ENCODE assay signal across 8 cellular contexts in genomic region chr3:108818404-108818803, GRCh38. TPM values are rescaled to one million over a fixed set of nuclear protein-coding genes. Genes with fewer than 3 reads are reported as not detected.
DNase-seq lines count a peak whose midpoint lies in the region; ATAC-seq and TF ChIP-seq lines count a peak whose summit lies in the region.

No MANE protein-coding gene starts in this region.

- 30% methylated on average over 2 of the region's 2 CpGs for WGBS in mammary epithelial cell (ENCODE audit: low coverage, missing lambda C conversion rate)

- H3K79me2 ChIP-seq in mammary epithelial cell (ENCODE audit: insufficient read depth, low read length): no peaks in the 10 kb centered on the region

- H3K4me1 ChIP-seq in mammary epithelial cell (ENCODE audit: insufficient read depth, low read length): no peaks in the 10 kb centered on the region

- no peaks in the 10 kb centered on the region for H3K9me3 ChIP-seq in mammary epithelial cell (replicated peaks; ENCODE audit: insufficient read depth, low read length)

- H3K4me3 ChIP-seq in mammary epithelial cell (replicated peaks in 1 of 3; ENCODE audit: insufficient read depth in 1 of 3, low read depth in 2 of 3, low read length in 3 of 3): no peak overlapping the region

- H3K4me2 ChIP-seq in mammary epithelial cell (ENCODE audit: insufficient read depth, low read depth, low read length): no peak overlapping the region

- DNase-seq in ELF-1 (ENCODE audit: low read depth, low spot score) (peak; percentile 64), HuH-7 (ENCODE audit: low spot score) (peak; percentile 5), mammary epithelial cell (peak; percentile 27)
- DNase-seq in stimulated activated CD4-positive, alpha-beta T cell treated with anti-CD3 and anti-CD28 coated beads, Interleukin-15, amount 100 ng/mL, for 48 hours (ENCODE audit: low read depth in 2 of 2): peak; percentile 41 to 47

- no peak overlapping the region for H2AFZ ChIP-seq in mammary epithelial cell (ENCODE audit: low read depth, low read length)

- peaks cover 6% of the 10 kb centered on the region for H3K9me3 Mint-ChIP-seq in T-helper 1 cell treated with Interleukin-12 subunit alpha and Interleukin-12 subunit beta and Interleukin-4 antibody, amounts not matched to agents 30 μg/mL and 1 μg/mL, for 36 hours

- no peaks in the 10 kb centered on the region for H3K27me3 Mint-ChIP-seq in T-helper 1 cell treated with Interleukin-12 subunit alpha and Interleukin-12 subunit beta and Interleukin-4 antibody, amounts not matched to agents 30 μg/mL and 1 μg/mL, for 36 hours (ENCODE audit: low read depth)

- H3K36me3 Mint-ChIP-seq in T-helper 1 cell treated with Interleukin-12 subunit alpha and Interleukin-12 subunit beta and Interleukin-4 antibody, amounts not matched to agents 30 μg/mL and 1 μg/mL, for 36 hours (ENCODE audit: low read depth): no peaks in the 10 kb centered on the region

- CTCF ChIA-PET in mammary epithelial cell (lab: Charles Lee; ENCODE audit: low non-redundant PET): interaction anchor here (0.6 kb wide), 1 partner anchor 151 kb away, joined by 10 read pairs; no protein-coding TSS in a partner anchor

- H3K27ac Mint-ChIP-seq in T-helper 1 cell treated with Interleukin-12 subunit alpha and Interleukin-12 subunit beta and Interleukin-4 antibody, amounts not matched to agents 30 μg/mL and 1 μg/mL, for 36 hours: peak overlapping the region; percentile 13

- H3K27me3 ChIP-seq in mammary epithelial cell (ENCODE audit: insufficient read depth, low read length): peaks cover 2% of the 10 kb centered on the region

- peak overlapping the region; percentile 14 for H3K4me3 Mint-ChIP-seq in T-helper 1 cell treated with Interleukin-12 subunit alpha and Interleukin-12 subunit beta and Interleukin-4 antibody, amounts not matched to agents 30 μg/mL and 1 μg/mL, for 36 hours

- dilution Hi-C loops in mammary epithelial cell (cut with HindIII; ENCODE audit: low sequenced_read_pairs): no loop called here

- H3K4me1 Mint-ChIP-seq in T-helper 1 cell treated with Interleukin-12 subunit alpha and Interleukin-12 subunit beta and Interleukin-4 antibody, amounts not matched to agents 30 μg/mL and 1 μg/mL, for 36 hours (ENCODE audit: low read depth): peaks cover 26% of the 10 kb centered on the region

- ATAC-seq in GM21515 (IDR thresholded peaks at IDR 0.05; ENCODE audit: unreplicated experiment) (peak; percentile 76), HG02938 (IDR thresholded peaks at IDR 0.05; ENCODE audit: unreplicated experiment) (no peak), HG02840 (IDR thresholded peaks at IDR 0.05; ENCODE audit: low FRiP score, unreplicated experiment) (no peak)

- TF ChIP-seq CTCF in mammary epithelial cell (conservative IDR thresholded peaks at IDR 0.05 in 1 of 2, IDR thresholded peaks at IDR 0.05 in 1 of 2; ENCODE audit: extremely low read depth in 1 of 2, insufficient read depth in 1 of 2, low read depth in 1 of 2, low read length in 2 of 2): peak; percentile 25 to 64

- no peaks in the 10 kb centered on the region for H4K20me1 ChIP-seq in mammary epithelial cell (ENCODE audit: insufficient read depth, low read length)

- H3K9ac ChIP-seq in mammary epithelial cell (ENCODE audit: insufficient read depth, low read length): no peak overlapping the region

- no TSS peak for BruUV-seq in mammary epithelial cell (replicated peaks; lab: Mats Ljungman, UMichigan)

- in situ Hi-C loops in mammary epithelial cell (cut with MboI; ENCODE audit: low sequenced_read_pairs in 2 of 2): no loop called here

- intact Hi-C loops in mammary epithelial cell (cut with micrococcal nuclease): no loop called here

- no peaks in the 10 kb centered on the region for H3K36me3 ChIP-seq in mammary epithelial cell (ENCODE audit: insufficient read depth, low read length)

- H3K27ac ChIP-seq in mammary epithelial cell (ENCODE audit: insufficient read depth, low read depth, low read length): no peak overlapping the region

RNA-seq across cellular contexts. Expression of gene TRAT1, which starts 4.2 kb away (rescaled TPM):
- not detected for total RNA-seq in mammary epithelial cell
- polyA plus RNA-seq in mammary epithelial cell: not detected
- not detected for polyA minus RNA-seq in mammary epithelial cell

Comparison
In these comparisons a context has a peak if more than half of its experiments do, and no peak if none do; other contexts are left out.
1. DNase-seq: peak in every context shown above with its lines; median percentile 64 in ELF-1; 44 in stimulated activated CD4-positive, alpha-beta T cell treated with anti-CD3 and anti-CD28 coated beads, Interleukin-15, amount 100 ng/mL, for 48 hours; 27 in mammary epithelial cell; 5 in HuH-7.